10 cellular contexts compared by ENCODE assay signal in the genomic region with DNA sequence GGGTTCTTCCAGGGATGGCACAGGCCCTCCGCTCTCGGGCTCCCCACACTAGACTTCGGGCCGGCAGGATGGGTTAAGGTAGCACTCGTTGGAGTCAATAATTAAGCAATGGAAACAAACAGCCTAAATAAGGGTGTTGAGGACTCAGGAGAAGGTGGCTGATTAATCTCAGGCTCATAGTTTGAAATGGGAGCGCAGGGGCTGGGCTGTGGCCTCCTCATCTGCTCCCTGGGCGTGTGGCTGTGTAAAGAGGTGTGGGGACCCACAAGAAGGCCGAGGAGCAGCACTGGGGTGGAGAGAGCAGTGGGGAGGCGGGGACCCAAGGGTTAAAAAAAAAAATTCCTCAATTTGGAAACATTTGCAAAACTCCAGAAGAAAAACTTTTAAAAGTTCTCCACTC. TPM values are rescaled to one million over a fixed set of nuclear protein-coding genes. Genes with fewer than 3 reads are reported as not detected.
DNase-seq lines count a peak whose midpoint lies in the region; ATAC-seq and TF ChIP-seq lines count a peak whose summit lies in the region.
"Had no signal": no experiment of that assay in that cellular context is flagged by ENCODE, and none has a peak within 500 bp of the region (broad histone marks: within the 10 kb centered on the region; RNA-seq: fewer than 3 reads in every experiment).

No MANE protein-coding gene starts in this region.

- peak overlapping the region; percentile 86 for H3K27ac ChIP-seq in BLaER1
- H3K27ac ChIP-seq in Panc1 (ENCODE audit: low read length), result 0 out of 2 replicates have a peak overlapping the region, but pooled peaks have one; percentile 61
- H3K27ac ChIP-seq in neural progenitor cell, result no peak overlapping the region

- H3K27ac Mint-ChIP-seq in neural progenitor cell, result no peak overlapping the region

- H3K4me2 ChIP-seq in BLaER1 (peak overlapping the region; percentile 80), neural progenitor cell (peak overlapping the region; percentile 78)

- H3K4me1 Mint-ChIP-seq in neural progenitor cell, result peaks cover 23% of the 10 kb centered on the region

- TF ChIP-seq CTCF in Panc1 (IDR thresholded peaks at IDR 0.05) (no peak), epithelial cell of esophagus (IDR thresholded peaks at IDR 0.05; ENCODE audit: insufficient read depth, low read depth, low read length, missing control alignments) (no peak), neural progenitor cell (IDR thresholded peaks at IDR 0.05) (no peak)

- peaks cover 26% of the 10 kb centered on the region for H3K27me3 Mint-ChIP-seq in neural progenitor cell (ENCODE audit: insufficient read depth, low read depth)

- ATAC-seq in Panc1 (no peak), HG03095 (IDR thresholded peaks at IDR 0.05; ENCODE audit: unreplicated experiment) (no peak), HG03457 (IDR thresholded peaks at IDR 0.05; ENCODE audit: unreplicated experiment) (no peak)

- DNase-seq in Panc1 (ENCODE audit: low read depth, low spot score) (no peak), epithelial cell of esophagus (ENCODE audit: low read depth) (no peak), neural progenitor cell (ENCODE audit: low spot score) (no peak), SHP77 (lab: John Stamatoyannopoulos, UW) (no peak), HK-2 (ENCODE audit: unreplicated experiment) (no peak)

- H3K36me3 Mint-ChIP-seq in neural progenitor cell, result peaks cover 18% of the 10 kb centered on the region

- H3K79me2 ChIP-seq in neural progenitor cell (ENCODE audit: low read depth), result peaks cover 21% of the 10 kb centered on the region

- in situ Hi-C loops in Panc1 (cut with HindIII; ENCODE audit: low pct_unique_long_range_greater_than_20kb, low sequenced_read_pairs), result no loop called here

- H2AFZ ChIP-seq in neural progenitor cell (replicated peaks), result no peak overlapping the region

- CTCF ChIA-PET in Panc1 (lab: Charles Lee), result no interaction called here

- H3K9ac ChIP-seq in BLaER1 (peak overlapping the region; percentile 80), neural progenitor cell (no peak overlapping the region)

- H3K27me3 ChIP-seq in BLaER1 (no peaks in the 10 kb centered on the region), Panc1 (ENCODE audit: control insufficient read depth, insufficient read depth, low read length) (no peaks in the 10 kb centered on the region), neural progenitor cell (peaks cover 52% of the 10 kb centered on the region)

- TSS peak; percentile 90 for BruUV-seq in Panc1 (replicated peaks; lab: Mats Ljungman, UMichigan)

- H3F3A ChIP-seq in neural progenitor cell (ENCODE audit: low read depth), result peaks cover 29% of the 10 kb centered on the region

- H3K4me3 ChIP-seq in BLaER1 (peak overlapping the region; percentile 99), Panc1 (ENCODE audit: low read depth in 2 of 2, low read length in 2 of 2) (peak overlapping the region in 1 of 2 experiments; percentile 85; a peak in 2 of 4 replicates), epithelial cell of esophagus (ENCODE audit: low read length) (peak overlapping the region; percentile 45), neural progenitor cell (peak overlapping the region; percentile 82)
- H3K4me3 ChIP-seq: mucosa of descending colon had no signal

- H3K36me3 ChIP-seq in BLaER1, result peaks cover 16% of the 10 kb centered on the region
- H3K36me3 ChIP-seq in Panc1 (ENCODE audit: control insufficient read depth, insufficient read depth, low read length), result peaks cover 5% of the 10 kb centered on the region; the same call in 1 of the 2 replicates
- H3K36me3 ChIP-seq in neural progenitor cell, result peaks cover 13% of the 10 kb centered on the region

- H4K20me1 ChIP-seq in BLaER1, result 0 out of 2 replicates have a peak, but pooled peaks cover 6% of the 10 kb centered on the region
- no peaks in the 10 kb centered on the region for H4K20me1 ChIP-seq in neural progenitor cell (ENCODE audit: low read depth)

- H3K9me3 Mint-ChIP-seq in neural progenitor cell, result peaks cover 18% of the 10 kb centered on the region

- intact Hi-C loops in Panc1 (cut with micrococcal nuclease; ENCODE audit: unreplicated experiment), result no loop called here

- POLR2A ChIA-PET in Panc1 (lab: Charles Lee), result interaction anchor here (0.6 kb wide), 1 partner anchor 1419 kb away, joined by 3 read pairs; a partner anchor contains a TSS

- peaks cover 15% of the 10 kb centered on the region for H3K9me3 ChIP-seq in BLaER1
- no peaks in the 10 kb centered on the region for H3K9me3 ChIP-seq in Panc1 (ENCODE audit: control insufficient read depth, insufficient read depth, low read depth, low read length)
- H3K9me3 ChIP-seq in neural progenitor cell (ENCODE audit: low read depth), result peaks cover 2% of the 10 kb centered on the region
- H3K9me3 ChIP-seq: mucosa of descending colon had no signal

- H3K4me1 ChIP-seq in BLaER1, result peaks cover 29% of the 10 kb centered on the region
- H3K4me1 ChIP-seq in Panc1 (ENCODE audit: control insufficient read depth, insufficient read depth, low read length), result peaks cover 22% of the 10 kb centered on the region
- peaks cover 15% of the 10 kb centered on the region for H3K4me1 ChIP-seq in neural progenitor cell

- H3K4me3 Mint-ChIP-seq in neural progenitor cell, result peak overlapping the region; percentile 92

RNA-seq across cellular contexts. Expression of a gene that starts 1.3 kb away (rescaled TPM):
- 125 TPM for total RNA-seq in Panc1 (2021; ENCODE audit: unreplicated experiment)
- 310 TPM for polyA plus RNA-seq in Panc1 (2012; ENCODE audit: insufficient read length)
- 92.7 and 137 TPM in 2 replicates for total RNA-seq in neural progenitor cell (ENCODE audit: low replicate concordance)

RNA-seq across cellular contexts. Expression of a gene that starts 52.6 kb away (rescaled TPM):
- total RNA-seq in Panc1 (2021; ENCODE audit: unreplicated experiment), result not detected
- not detected for polyA plus RNA-seq in Panc1 (2012; ENCODE audit: insufficient read length)
- not detected in 2 replicates for total RNA-seq in neural progenitor cell (ENCODE audit: low replicate concordance)
- total RNA-seq: SK-MEL-5 had no signal
